ENCODE assay signal across 1 cellular context in the genomic region with DNA sequence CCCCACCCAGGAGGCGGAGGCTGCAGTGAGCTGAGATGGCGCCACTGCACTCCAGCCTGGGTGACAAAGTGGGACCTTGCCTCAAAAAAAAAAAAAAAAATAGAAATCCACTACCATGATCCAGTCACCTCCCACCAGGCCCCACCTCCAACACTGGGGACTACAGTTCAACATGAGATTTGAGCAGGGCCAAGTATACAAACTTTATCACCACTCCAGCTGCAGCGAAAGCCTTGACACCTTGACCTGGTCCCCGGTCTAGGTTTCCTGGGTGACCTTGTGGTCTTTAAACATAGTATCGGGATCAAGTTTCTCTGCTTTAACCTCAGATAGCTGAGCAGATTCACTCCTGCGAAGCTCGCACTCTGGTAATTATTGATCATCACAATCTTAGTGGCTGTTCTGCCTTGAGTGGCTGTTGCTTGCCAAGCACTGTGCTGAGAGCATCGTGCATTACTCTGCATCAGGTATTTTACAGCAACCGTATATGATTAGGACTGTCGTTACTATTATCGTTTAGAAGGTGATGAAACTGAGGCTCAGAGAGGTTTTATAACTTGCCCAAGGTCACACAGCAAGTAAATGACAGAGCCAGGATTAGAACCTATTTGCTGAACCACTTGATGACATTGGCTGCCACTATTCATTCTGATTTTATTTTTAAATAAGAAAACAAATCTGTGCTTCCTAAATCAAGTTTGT.
TF ChIP-seq lines count a peak whose summit lies in the region.

No MANE protein-coding gene starts in this region.

TF ChIP-seq in HepG2, 621 proteins besides CTCF, POLR2A, EP300 and RAD21 (continued from another document and continues in another):
- 0 out of 2 replicates have a peak, but pooled peaks have one; percentile 30 for TF ChIP-seq PPARG (CRISPR knock-in tag; conservative IDR thresholded peaks at IDR 0.05)
- TF ChIP-seq NONO (IDR thresholded peaks at IDR 0.05), result no peak
- no peak for TF ChIP-seq NONO (CRISPR knock-in tag; conservative IDR thresholded peaks at IDR 0.05)
- TF ChIP-seq, protein P1, sequence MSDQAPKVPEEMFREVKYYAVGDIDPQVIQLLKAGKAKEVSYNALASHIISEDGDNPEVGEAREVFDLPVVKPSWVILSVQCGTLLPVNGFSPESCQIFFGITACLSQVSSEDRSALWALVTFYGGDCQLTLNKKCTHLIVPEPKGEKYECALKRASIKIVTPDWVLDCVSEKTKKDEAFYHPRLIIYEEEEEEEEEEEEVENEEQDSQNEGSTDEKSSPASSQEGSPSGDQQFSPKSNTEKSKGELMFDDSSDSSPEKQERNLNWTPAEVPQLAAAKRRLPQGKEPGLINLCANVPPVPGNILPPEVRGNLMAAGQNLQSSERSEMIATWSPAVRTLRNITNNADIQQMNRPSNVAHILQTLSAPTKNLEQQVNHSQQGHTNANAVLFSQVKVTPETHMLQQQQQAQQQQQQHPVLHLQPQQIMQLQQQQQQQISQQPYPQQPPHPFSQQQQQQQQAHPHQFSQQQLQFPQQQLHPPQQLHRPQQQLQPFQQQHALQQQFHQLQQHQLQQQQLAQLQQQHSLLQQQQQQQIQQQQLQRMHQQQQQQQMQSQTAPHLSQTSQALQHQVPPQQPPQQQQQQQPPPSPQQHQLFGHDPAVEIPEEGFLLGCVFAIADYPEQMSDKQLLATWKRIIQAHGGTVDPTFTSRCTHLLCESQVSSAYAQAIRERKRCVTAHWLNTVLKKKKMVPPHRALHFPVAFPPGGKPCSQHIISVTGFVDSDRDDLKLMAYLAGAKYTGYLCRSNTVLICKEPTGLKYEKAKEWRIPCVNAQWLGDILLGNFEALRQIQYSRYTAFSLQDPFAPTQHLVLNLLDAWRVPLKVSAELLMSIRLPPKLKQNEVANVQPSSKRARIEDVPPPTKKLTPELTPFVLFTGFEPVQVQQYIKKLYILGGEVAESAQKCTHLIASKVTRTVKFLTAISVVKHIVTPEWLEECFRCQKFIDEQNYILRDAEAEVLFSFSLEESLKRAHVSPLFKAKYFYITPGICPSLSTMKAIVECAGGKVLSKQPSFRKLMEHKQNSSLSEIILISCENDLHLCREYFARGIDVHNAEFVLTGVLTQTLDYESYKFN (CRISPR knock-in tag; conservative IDR thresholded peaks at IDR 0.05), result peak; percentile 70
- TF ChIP-seq EED (CRISPR knock-in tag; IDR thresholded peaks at IDR 0.05), result no peak
- TF ChIP-seq, protein P2, sequence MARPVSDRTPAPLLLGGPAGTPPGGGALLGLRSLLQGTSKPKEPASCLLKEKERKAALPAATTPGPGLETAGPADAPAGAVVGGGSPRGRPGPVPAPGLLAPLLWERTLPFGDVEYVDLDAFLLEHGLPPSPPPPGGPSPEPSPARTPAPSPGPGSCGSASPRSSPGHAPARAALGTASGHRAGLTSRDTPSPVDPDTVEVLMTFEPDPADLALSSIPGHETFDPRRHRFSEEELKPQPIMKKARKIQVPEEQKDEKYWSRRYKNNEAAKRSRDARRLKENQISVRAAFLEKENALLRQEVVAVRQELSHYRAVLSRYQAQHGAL (CRISPR knock-in tag; IDR thresholded peaks at IDR 0.05; ENCODE audit: not compliant biosample characterization), result no peak
- TF ChIP-seq, protein P3, sequence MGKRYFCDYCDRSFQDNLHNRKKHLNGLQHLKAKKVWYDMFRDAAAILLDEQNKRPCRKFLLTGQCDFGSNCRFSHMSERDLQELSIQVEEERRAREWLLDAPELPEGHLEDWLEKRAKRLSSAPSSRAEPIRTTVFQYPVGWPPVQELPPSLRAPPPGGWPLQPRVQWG (CRISPR knock-in tag; IDR thresholded peaks at IDR 0.05; ENCODE audit: borderline replicate concordance, low read depth), result no peak
- TF ChIP-seq, protein P4, sequence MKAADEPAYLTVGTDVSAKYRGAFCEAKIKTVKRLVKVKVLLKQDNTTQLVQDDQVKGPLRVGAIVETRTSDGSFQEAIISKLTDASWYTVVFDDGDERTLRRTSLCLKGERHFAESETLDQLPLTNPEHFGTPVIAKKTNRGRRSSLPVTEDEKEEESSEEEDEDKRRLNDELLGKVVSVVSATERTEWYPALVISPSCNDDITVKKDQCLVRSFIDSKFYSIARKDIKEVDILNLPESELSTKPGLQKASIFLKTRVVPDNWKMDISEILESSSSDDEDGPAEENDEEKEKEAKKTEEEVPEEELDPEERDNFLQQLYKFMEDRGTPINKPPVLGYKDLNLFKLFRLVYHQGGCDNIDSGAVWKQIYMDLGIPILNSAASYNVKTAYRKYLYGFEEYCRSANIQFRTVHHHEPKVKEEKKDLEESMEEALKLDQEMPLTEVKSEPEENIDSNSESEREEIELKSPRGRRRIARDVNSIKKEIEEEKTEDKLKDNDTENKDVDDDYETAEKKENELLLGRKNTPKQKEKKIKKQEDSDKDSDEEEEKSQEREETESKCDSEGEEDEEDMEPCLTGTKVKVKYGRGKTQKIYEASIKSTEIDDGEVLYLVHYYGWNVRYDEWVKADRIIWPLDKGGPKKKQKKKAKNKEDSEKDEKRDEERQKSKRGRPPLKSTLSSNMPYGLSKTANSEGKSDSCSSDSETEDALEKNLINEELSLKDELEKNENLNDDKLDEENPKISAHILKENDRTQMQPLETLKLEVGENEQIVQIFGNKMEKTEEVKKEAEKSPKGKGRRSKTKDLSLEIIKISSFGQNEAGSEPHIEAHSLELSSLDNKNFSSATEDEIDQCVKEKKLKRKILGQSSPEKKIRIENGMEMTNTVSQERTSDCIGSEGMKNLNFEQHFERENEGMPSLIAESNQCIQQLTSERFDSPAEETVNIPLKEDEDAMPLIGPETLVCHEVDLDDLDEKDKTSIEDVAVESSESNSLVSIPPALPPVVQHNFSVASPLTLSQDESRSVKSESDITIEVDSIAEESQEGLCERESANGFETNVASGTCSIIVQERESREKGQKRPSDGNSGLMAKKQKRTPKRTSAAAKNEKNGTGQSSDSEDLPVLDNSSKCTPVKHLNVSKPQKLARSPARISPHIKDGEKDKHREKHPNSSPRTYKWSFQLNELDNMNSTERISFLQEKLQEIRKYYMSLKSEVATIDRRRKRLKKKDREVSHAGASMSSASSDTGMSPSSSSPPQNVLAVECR (CRISPR knock-in tag; IDR thresholded peaks at IDR 0.05; ENCODE audit: borderline replicate concordance), result peak; percentile 55
- no peak for TF ChIP-seq ZNF572 (CRISPR knock-in tag; IDR thresholded peaks at IDR 0.05)
- TF ChIP-seq ARHGAP35 (CRISPR knock-in tag; IDR thresholded peaks at IDR 0.05; ENCODE audit: borderline replicate concordance), result no peak
- no peak for TF ChIP-seq PCBP1 (IDR thresholded peaks at IDR 0.05; ENCODE audit: borderline replicate concordance, low read depth, low read length)
- TF ChIP-seq TCF12 (IDR thresholded peaks at IDR 0.05), result no peak
- no peak for TF ChIP-seq TCF12 (CRISPR knock-in tag; IDR thresholded peaks at IDR 0.05)
- TF ChIP-seq ZNF335 (CRISPR knock-in tag; IDR thresholded peaks at IDR 0.05), result no peak
- no peak for TF ChIP-seq AHR (CRISPR knock-in tag; IDR thresholded peaks at IDR 0.05)
- TF ChIP-seq PRMT3 (CRISPR knock-in tag; IDR thresholded peaks at IDR 0.05; ENCODE audit: borderline replicate concordance, low read depth), result no peak
- TF ChIP-seq, protein P5, sequence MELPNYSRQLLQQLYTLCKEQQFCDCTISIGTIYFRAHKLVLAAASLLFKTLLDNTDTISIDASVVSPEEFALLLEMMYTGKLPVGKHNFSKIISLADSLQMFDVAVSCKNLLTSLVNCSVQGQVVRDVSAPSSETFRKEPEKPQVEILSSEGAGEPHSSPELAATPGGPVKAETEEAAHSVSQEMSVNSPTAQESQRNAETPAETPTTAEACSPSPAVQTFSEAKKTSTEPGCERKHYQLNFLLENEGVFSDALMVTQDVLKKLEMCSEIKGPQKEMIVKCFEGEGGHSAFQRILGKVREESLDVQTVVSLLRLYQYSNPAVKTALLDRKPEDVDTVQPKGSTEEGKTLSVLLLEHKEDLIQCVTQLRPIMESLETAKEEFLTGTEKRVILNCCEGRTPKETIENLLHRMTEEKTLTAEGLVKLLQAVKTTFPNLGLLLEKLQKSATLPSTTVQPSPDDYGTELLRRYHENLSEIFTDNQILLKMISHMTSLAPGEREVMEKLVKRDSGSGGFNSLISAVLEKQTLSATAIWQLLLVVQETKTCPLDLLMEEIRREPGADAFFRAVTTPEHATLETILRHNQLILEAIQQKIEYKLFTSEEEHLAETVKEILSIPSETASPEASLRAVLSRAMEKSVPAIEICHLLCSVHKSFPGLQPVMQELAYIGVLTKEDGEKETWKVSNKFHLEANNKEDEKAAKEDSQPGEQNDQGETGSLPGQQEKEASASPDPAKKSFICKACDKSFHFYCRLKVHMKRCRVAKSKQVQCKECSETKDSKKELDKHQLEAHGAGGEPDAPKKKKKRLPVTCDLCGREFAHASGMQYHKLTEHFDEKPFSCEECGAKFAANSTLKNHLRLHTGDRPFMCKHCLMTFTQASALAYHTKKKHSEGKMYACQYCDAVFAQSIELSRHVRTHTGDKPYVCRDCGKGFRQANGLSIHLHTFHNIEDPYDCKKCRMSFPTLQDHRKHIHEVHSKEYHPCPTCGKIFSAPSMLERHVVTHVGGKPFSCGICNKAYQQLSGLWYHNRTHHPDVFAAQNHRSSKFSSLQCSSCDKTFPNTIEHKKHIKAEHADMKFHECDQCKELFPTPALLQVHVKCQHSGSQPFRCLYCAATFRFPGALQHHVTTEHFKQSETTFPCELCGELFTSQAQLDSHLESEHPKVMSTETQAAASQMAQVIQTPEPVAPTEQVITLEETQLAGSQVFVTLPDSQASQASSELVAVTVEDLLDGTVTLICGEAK (IDR thresholded peaks at IDR 0.05), result no peak
- TF ChIP-seq, protein P5 (CRISPR knock-in tag; IDR thresholded peaks at IDR 0.05), result 0 out of 2 replicates have a peak, but pooled peaks have one; percentile 30
- no peak for TF ChIP-seq TP53 (CRISPR knock-in tag; conservative IDR thresholded peaks at IDR 0.05)
- TF ChIP-seq EZH2 (conservative IDR thresholded peaks at IDR 0.05; ENCODE audit: low read depth, low read length), result no peak
- TF ChIP-seq ETV6 (CRISPR knock-in tag; conservative IDR thresholded peaks at IDR 0.05), result no peak
- no peak for TF ChIP-seq GATAD1 (CRISPR knock-in tag; IDR thresholded peaks at IDR 0.05)
- no peak for TF ChIP-seq IRX3 (CRISPR knock-in tag; IDR thresholded peaks at IDR 0.05; ENCODE audit: borderline replicate concordance, low read depth)
- TF ChIP-seq, protein P6, sequence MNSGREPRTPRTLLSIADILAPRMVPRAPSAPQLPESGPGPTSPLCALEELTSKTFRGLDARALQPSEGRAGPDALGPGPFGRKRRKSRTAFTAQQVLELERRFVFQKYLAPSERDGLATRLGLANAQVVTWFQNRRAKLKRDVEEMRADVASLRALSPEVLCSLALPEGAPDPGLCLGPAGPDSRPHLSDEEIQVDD (CRISPR knock-in tag; IDR thresholded peaks at IDR 0.05; ENCODE audit: borderline replicate concordance), result no peak
- no peak for TF ChIP-seq ZSCAN22 (CRISPR knock-in tag; IDR thresholded peaks at IDR 0.05)
- TF ChIP-seq, protein P7, sequence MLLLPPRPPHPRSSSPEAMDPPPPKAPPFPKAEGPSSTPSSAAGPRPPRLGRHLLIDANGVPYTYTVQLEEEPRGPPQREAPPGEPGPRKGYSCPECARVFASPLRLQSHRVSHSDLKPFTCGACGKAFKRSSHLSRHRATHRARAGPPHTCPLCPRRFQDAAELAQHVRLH (CRISPR knock-in tag; IDR thresholded peaks at IDR 0.05; ENCODE audit: borderline replicate concordance, low read depth), result no peak
- no peak for TF ChIP-seq FOSL1 (CRISPR knock-in tag; IDR thresholded peaks at IDR 0.05; ENCODE audit: borderline replicate concordance)
